In the genomic region with DNA sequence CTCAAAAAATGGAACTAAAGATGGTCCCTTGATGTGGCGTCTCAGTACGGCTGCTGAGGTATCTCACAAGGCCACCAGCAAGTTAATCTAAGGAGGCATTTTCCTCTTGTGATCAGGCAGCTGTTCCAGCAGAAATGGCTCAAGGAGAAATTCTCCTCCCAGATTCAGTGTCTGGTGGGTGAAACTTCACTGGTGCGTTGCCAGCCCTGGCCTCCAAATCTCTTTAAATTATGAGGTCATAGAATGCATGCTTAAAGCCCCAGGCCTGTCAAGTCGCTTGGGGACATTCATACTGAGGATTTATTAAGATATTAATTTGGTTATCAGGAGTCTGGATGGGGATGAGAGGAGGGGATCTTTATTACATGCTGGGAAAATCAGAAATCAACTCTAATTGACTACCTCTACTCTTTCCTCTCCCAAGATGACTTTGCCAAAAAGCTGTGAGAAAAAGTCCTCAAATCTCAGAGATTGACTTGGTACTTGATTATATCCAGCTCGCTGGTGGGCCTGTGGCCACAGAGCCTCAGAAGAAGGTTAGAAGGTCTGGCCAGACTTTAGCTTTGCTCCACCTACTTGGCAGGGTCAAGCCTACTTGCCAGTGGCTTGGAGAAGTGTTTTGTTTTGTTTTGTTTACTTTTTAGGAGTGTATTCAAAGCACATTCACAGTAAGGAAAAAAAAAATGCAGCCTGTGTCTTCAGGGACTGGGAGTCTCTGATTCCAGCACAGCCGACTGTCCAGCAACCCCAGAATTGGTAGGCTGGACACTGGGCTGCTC, we compare ENCODE assay signal across 13 cellular contexts.
DNase-seq lines count a peak whose midpoint lies in the region; ATAC-seq and TF ChIP-seq lines count a peak whose summit lies in the region.
"Had no signal": no experiment of that assay in that cellular context is flagged by ENCODE, and none has a peak within 500 bp of the region (broad histone marks: within the 10 kb centered on the region; RNA-seq: fewer than 3 reads in every experiment).

No MANE protein-coding gene starts in this region.

- H3K9me3 Mint-ChIP-seq in CD4-positive, alpha-beta T cell: no peaks in the 10 kb centered on the region
- H3K9me3 Mint-ChIP-seq in T-cell: no peaks in the 10 kb centered on the region

- H3K27me3 Mint-ChIP-seq in CD4-positive, alpha-beta T cell: no peaks in the 10 kb centered on the region
- H3K27me3 Mint-ChIP-seq in T-cell: no peaks in the 10 kb centered on the region

- no peak for DNase-seq in CD4-positive, alpha-beta T cell
- DNase-seq in T-cell (no peak), globus pallidus (ENCODE audit: low spot score) (peak; percentile 49), GM20000 (ENCODE audit: low spot score) (no peak)
- no peak for DNase-seq in activated CD8-positive, alpha-beta memory T cell treated with anti-CD3 and anti-CD28 coated beads, Interleukin-2, amount 50 U/mL, for 4 hours
- DNase-seq: activated CD8-positive, alpha-beta memory T cell treated with anti-CD3 and anti-CD28 coated beads, Interleukin-2, amount 50 U/mL, for 48 hours; islet precursor cell; NCI-H2107; small intestine; stimulated activated naive CD4-positive, alpha-beta T cell treated with Interleukin-2 at 50 U/mL for 16 hours had no signal

- H3K27ac ChIP-seq in CD4-positive, alpha-beta T cell (ENCODE audit: low read depth, low read length): peak overlapping the region; percentile 14
- peak overlapping the region; percentile 57 for H3K27ac ChIP-seq in rectal smooth muscle tissue (ENCODE audit: low read depth, low read length)
- H3K27ac ChIP-seq: SJSA1 had no signal

- H3K9me3 ChIP-seq in CD4-positive, alpha-beta T cell (ENCODE audit: control insufficient read depth, low read length): no peaks in the 10 kb centered on the region
- H3K9me3 ChIP-seq: SJSA1 had no signal

- POLR2A ChIA-PET in CD4-positive, alpha-beta T cell (lab: Charles Lee): interaction anchor here (0.6 to 5.1 kb wide), 7 partner anchors 9 to 714 kb away, joined by 3 to 46 read pairs (median 4); no protein-coding TSS in a partner anchor
- POLR2A ChIA-PET in T-cell (lab: Charles Lee): interaction anchor here in 1 of 2 donors (1.1 kb wide), 1 partner anchor 25 kb away, joined by 5 read pairs; no protein-coding TSS in a partner anchor

- H3K4me1 Mint-ChIP-seq in CD4-positive, alpha-beta T cell (ENCODE audit: low read depth): peaks cover 92% of the 10 kb centered on the region
- H3K4me1 Mint-ChIP-seq in T-cell: peaks cover 95 to 98% (median 95%) of the 10 kb centered on the region in 3 donors

- ATAC-seq in CD4-positive, alpha-beta T cell (ENCODE audit: poor library complexity): no peak
- no peak for ATAC-seq in T-cell (replicated peaks in 1 of 4)
- no peak for ATAC-seq in GM18511 (IDR thresholded peaks at IDR 0.05; ENCODE audit: unreplicated experiment)

- no peaks in the 10 kb centered on the region for H3K27me3 ChIP-seq in CD4-positive, alpha-beta T cell (ENCODE audit: control insufficient read depth, insufficient read depth, low read length)
- no peaks in the 10 kb centered on the region for H3K27me3 ChIP-seq in rectal smooth muscle tissue (ENCODE audit: control insufficient read depth, insufficient read depth, low read length)
- H3K27me3 ChIP-seq: SJSA1 had no signal

- H3K36me3 Mint-ChIP-seq in CD4-positive, alpha-beta T cell (ENCODE audit: low read depth): peaks cover 87% of the 10 kb centered on the region
- peaks cover 54% of the 10 kb centered on the region for H3K36me3 Mint-ChIP-seq in T-cell

- intact Hi-C loops in CD4-positive, alpha-beta T cell (cut with DNase I, micrococcal nuclease): no loop called here

- peak overlapping the region; percentile 87 for H3K27ac Mint-ChIP-seq in CD4-positive, alpha-beta T cell
- peak overlapping the region; percentile 67 to 71 for H3K27ac Mint-ChIP-seq in T-cell

- CTCF ChIA-PET in CD4-positive, alpha-beta T cell (lab: Charles Lee): interaction anchor here (1.8 kb wide), 1 partner anchor 13 kb away, joined by 5 read pairs; no protein-coding TSS in a partner anchor
- CTCF ChIA-PET in T-cell (lab: Charles Lee): interaction anchor here in 1 of 2 donors (1.1 kb wide), 1 partner anchor 64 kb away, joined by 6 read pairs; no protein-coding TSS in a partner anchor

- peaks cover 50% of the 10 kb centered on the region for H3K4me1 ChIP-seq in rectal smooth muscle tissue (ENCODE audit: control insufficient read depth, insufficient read depth, low read length)

- peaks cover 3% of the 10 kb centered on the region for H3K36me3 ChIP-seq in rectal smooth muscle tissue (ENCODE audit: control insufficient read depth, insufficient read depth, low read length)

- H3K4me3 ChIP-seq in rectal smooth muscle tissue (ENCODE audit: low read length): no peak overlapping the region
- H3K4me3 ChIP-seq: SJSA1 had no signal

- H3K4me3 Mint-ChIP-seq in CD4-positive, alpha-beta T cell: peak overlapping the region; percentile 34
- H3K4me3 Mint-ChIP-seq in T-cell: peak overlapping the region in 1 of 3 donors; percentile 30

- H3K9ac ChIP-seq in rectal smooth muscle tissue (ENCODE audit: low read length): no peak overlapping the region

- TF ChIP-seq CTCF in CD4-positive, alpha-beta T cell (IDR thresholded peaks at IDR 0.05): no peak
- no peak for TF ChIP-seq CTCF in GM20000 (IDR thresholded peaks at IDR 0.05; ENCODE audit: extremely low read depth, missing control alignments)
